ENCODE assay signal across 21 cellular contexts in genomic region chr2:60821587-60822302, GRCh38. TPM values are rescaled to one million over a fixed set of nuclear protein-coding genes. Genes with fewer than 3 reads are reported as not detected.
DNase-seq lines count a peak whose midpoint lies in the region; ATAC-seq and TF ChIP-seq lines count a peak whose summit lies in the region.
"Had no signal": no experiment of that assay in that cellular context is flagged by ENCODE, and none has a peak within 500 bp of the region (broad histone marks: within the 10 kb centered on the region; RNA-seq: fewer than 3 reads in every experiment).

No MANE protein-coding gene starts in this region.

- H3K36me3 Mint-ChIP-seq in CD4-positive, alpha-beta memory T cell: peaks cover 0 to 4% of the 10 kb centered on the region in 2 donors
- H3K36me3 Mint-ChIP-seq in activated B cell treated with CpG ODN at 0.5 μM for 24 hours (ENCODE audit: low read depth): no peaks in the 10 kb centered on the region
- H3K36me3 Mint-ChIP-seq in effector memory CD8-positive, alpha-beta T cell (ENCODE audit: insufficient read depth): peaks cover 27% of the 10 kb centered on the region

- intact Hi-C loops in CD4-positive, alpha-beta memory T cell (cut with micrococcal nuclease): no loop called here
- intact Hi-C loops in activated B cell treated with CpG ODN at 0.5 μM for 24 hours (cut with micrococcal nuclease): no loop called here

- peaks cover 22 to 51% (median 36%) of the 10 kb centered on the region in 4 donors for H3K4me1 Mint-ChIP-seq in CD4-positive, alpha-beta memory T cell
- H3K4me1 Mint-ChIP-seq in activated B cell treated with CpG ODN at 0.5 μM for 24 hours: peaks cover 49% of the 10 kb centered on the region
- peaks cover 32 to 39% of the 10 kb centered on the region in 2 donors for H3K4me1 Mint-ChIP-seq in effector memory CD8-positive, alpha-beta T cell (ENCODE audit: low read depth in 2 of 2)

- TF ChIP-seq CTCF in activated B cell treated with CpG ODN at 0.5 μM for 24 hours (IDR thresholded peaks at IDR 0.05): no peak

- POLR2A ChIA-PET in CD4-positive, alpha-beta memory T cell (lab: Charles Lee; ENCODE audit: partially characterized antibody): interaction anchor here (0.8 to 1.3 kb wide), 2 partner anchors 46 to 61 kb away, joined by 3 to 4 read pairs; no protein-coding TSS in a partner anchor
- POLR2A ChIA-PET in activated B cell treated with CpG ODN at 0.5 μM for 24 hours (lab: Charles Lee): interaction anchor here (0.6 to 3.4 kb wide), 7 partner anchors 9 to 85 kb away, joined by 3 to 23 read pairs (median 5); partner anchors contain the start of gene REL

- H3K4me3 Mint-ChIP-seq in CD4-positive, alpha-beta memory T cell: peak overlapping the region in 1 of 8 donors; percentile 1
- H3K4me3 Mint-ChIP-seq in activated B cell treated with CpG ODN at 0.5 μM for 24 hours: no peak overlapping the region
- peak overlapping the region; percentile 40 to 48 for H3K4me3 Mint-ChIP-seq in effector memory CD8-positive, alpha-beta T cell
- H3K4me3 Mint-ChIP-seq: activated naive CD8-positive, alpha-beta T cell treated with anti-CD3 and anti-CD28 coated beads, Interleukin-2, amount 10 ng/mL, durations not matched to agents 7 days and 5 days; activated T-cell treated with anti-CD3 and anti-CD28 coated beads, Interleukin-2, amount 50 U/mL, for 4 hours had no signal

- no peak overlapping the region for H3K27ac ChIP-seq in CD4-positive, alpha-beta memory T cell (ENCODE audit: low read depth, low read length)
- H3K27ac ChIP-seq: suprapubic skin had no signal

- H3K27me3 ChIP-seq in CD4-positive, alpha-beta memory T cell (ENCODE audit: insufficient read depth, low read length): no peaks in the 10 kb centered on the region
- H3K27me3 ChIP-seq: suprapubic skin had no signal

- DNase-seq in NOMO-1 treated with DMSO at 0.1 percent for 48 hours (lab: John Stamatoyannopoulos, UW; ENCODE audit: unreplicated experiment): peak; percentile 40
- DNase-seq in NOMO-1 treated with dmso at 0.1 percent for 144 hours (lab: John Stamatoyannopoulos, UW; ENCODE audit: unreplicated experiment): no peak
- DNase-seq in CD4-positive, alpha-beta memory T cell: no peak
- DNase-seq in activated B cell treated with CpG ODN at 0.5 μM for 24 hours: no peak
- DNase-seq in effector memory CD8-positive, alpha-beta T cell: no peak
- DNase-seq in superior temporal gyrus (ENCODE audit: extremely low spot score): no peak
- no peak for DNase-seq in SK-N-DZ (ENCODE audit: low spot score)
- DNase-seq: 8988T; activated CD4-positive, alpha-beta T cell treated with anti-CD3 and anti-CD28 coated beads for 48 hours; activated naive CD8-positive, alpha-beta T cell treated with anti-CD3 and anti-CD28 coated beads, Interleukin-2, amount 10 ng/mL, durations not matched to agents 7 days and 5 days; activated T-cell treated with anti-CD3 and anti-CD28 coated beads, Interleukin-2, amount 50 U/mL, for 4 hours; GDM1; KG1; NCI-H187; NCI-H2171 treated with DMSO at 0.1 percent for 48 hours; NCI-H524 treated with DMSO at 0.1 percent for 48 hours; nucleus accumbens; stimulated activated CD8-positive, alpha-beta memory T cell treated with anti-CD3 and anti-CD28 coated beads, Interleukin-4, amount 100 ng/mL, for 48 hours had no signal

- no peak for ATAC-seq in activated B cell treated with CpG ODN at 0.5 μM for 24 hours (ENCODE audit: low read depth)
- ATAC-seq in effector memory CD8-positive, alpha-beta T cell (replicated peaks): no peak
- ATAC-seq in GM21529 (IDR thresholded peaks at IDR 0.05; ENCODE audit: unreplicated experiment): no peak
- ATAC-seq: activated T-cell treated with anti-CD3 and anti-CD28 coated beads, Interleukin-2, amount 50 U/mL, for 4 hours; SK-N-SH treated with all-trans-retinoic acid at 6 μM for 48 hours had no signal

- CTCF ChIA-PET in CD4-positive, alpha-beta memory T cell (lab: Charles Lee; ENCODE audit: partially characterized antibody): interaction anchor here (1.0 kb wide), 3 partner anchors 16 to 195 kb away, joined by 3 read pairs; partner anchors contain the start of gene PEX13
- CTCF ChIA-PET in activated B cell treated with CpG ODN at 0.5 μM for 24 hours (lab: Charles Lee): interaction anchor here (1.3 kb wide), 1 partner anchor 17 kb away, joined by 7 read pairs; no protein-coding TSS in a partner anchor

- peak overlapping the region in 5 of 7 donors; percentile 90 to 98 (median 97) for H3K27ac Mint-ChIP-seq in CD4-positive, alpha-beta memory T cell
- H3K27ac Mint-ChIP-seq in activated B cell treated with CpG ODN at 0.5 μM for 24 hours: peak overlapping the region; percentile 38
- H3K27ac Mint-ChIP-seq in effector memory CD8-positive, alpha-beta T cell: peak overlapping the region; percentile 93 to 94

- H3K9me3 ChIP-seq in CD4-positive, alpha-beta memory T cell (ENCODE audit: control insufficient read depth in 1 of 2, low read length in 2 of 2): no peaks in the 10 kb centered on the region
- H3K9me3 ChIP-seq: suprapubic skin had no signal

- H3K27me3 Mint-ChIP-seq in CD4-positive, alpha-beta memory T cell: peaks cover 0 to 3% of the 10 kb centered on the region in 2 donors
- H3K27me3 Mint-ChIP-seq in activated B cell treated with CpG ODN at 0.5 μM for 24 hours: no peaks in the 10 kb centered on the region
- no peaks in the 10 kb centered on the region for H3K27me3 Mint-ChIP-seq in effector memory CD8-positive, alpha-beta T cell
- H3K27me3 Mint-ChIP-seq: activated naive CD8-positive, alpha-beta T cell treated with anti-CD3 and anti-CD28 coated beads, Interleukin-2, amount 10 ng/mL, durations not matched to agents 7 days and 5 days had no signal

- peaks cover 35% of the 10 kb centered on the region for H3K4me1 ChIP-seq in CD4-positive, alpha-beta memory T cell (ENCODE audit: insufficient read depth, low read length)
- H3K4me1 ChIP-seq: suprapubic skin had no signal

- no peaks in the 10 kb centered on the region for H3K36me3 ChIP-seq in CD4-positive, alpha-beta memory T cell (ENCODE audit: insufficient read depth, low read length)
- H3K36me3 ChIP-seq: suprapubic skin had no signal

- H3K9me3 Mint-ChIP-seq in CD4-positive, alpha-beta memory T cell: peaks cover 0 to 3% (median 0%) of the 10 kb centered on the region in 8 donors
- H3K9me3 Mint-ChIP-seq in activated B cell treated with CpG ODN at 0.5 μM for 24 hours: no peaks in the 10 kb centered on the region
- no peaks in the 10 kb centered on the region for H3K9me3 Mint-ChIP-seq in effector memory CD8-positive, alpha-beta T cell
- H3K9me3 Mint-ChIP-seq: activated naive CD8-positive, alpha-beta T cell treated with anti-CD3 and anti-CD28 coated beads, Interleukin-2, amount 10 ng/mL, durations not matched to agents 7 days and 5 days had no signal

- no peak overlapping the region for H3K4me3 ChIP-seq in CD4-positive, alpha-beta memory T cell (ENCODE audit: low read length in 2 of 2)
- H3K4me3 ChIP-seq: suprapubic skin had no signal

RNA-seq across cellular contexts. Expression of gene REL, which starts 59.6 kb away (rescaled TPM):
- 10 to 100 TPM; 26.5 to 28.0 TPM for total RNA-seq in CD4-positive, alpha-beta memory T cell
- polyA plus RNA-seq in CD4-positive, alpha-beta memory T cell: 10 to 100 TPM in 1 of 2 donors, 1 to 10 TPM in 1; 3.8 to 12.3 TPM
- total RNA-seq in activated B cell treated with CpG ODN at 0.5 μM for 24 hours: 211 and 238 TPM in 2 replicates
- polyA plus RNA-seq in SK-N-DZ (2014; cell fraction: cytosol; rRNA removed): 2.1 and 3.4 TPM in 2 replicates
- 0.86 and 1.4 TPM in 2 replicates for polyA plus RNA-seq in SK-N-DZ (2014; cell fraction: nucleus; rRNA removed)

Comparison
In these comparisons a context has a peak if more than half of its experiments do, and no peak if none do; other contexts are left out.
1. H3K27ac Mint-ChIP-seq: peak in every context shown above with its lines; median percentile 97 in CD4-positive, alpha-beta memory T cell; 94 in effector memory CD8-positive, alpha-beta T cell; 38 in activated B cell treated with CpG ODN at 0.5 μM for 24 hours.